In genomic region chr17:82477934-82478333, GRCh38 we compare ENCODE assay signal across 19 cellular contexts. TPM values are rescaled to one million over a fixed set of nuclear protein-coding genes. Genes with fewer than 3 reads are reported as not detected.
A peak's percentile ranks its signal among the peaks of the same experiment; 100 is the strongest.
DNase-seq lines count a peak whose midpoint lies in the region; ATAC-seq and TF ChIP-seq lines count a peak whose summit lies in the region.
"Had no signal": no experiment of that assay in that cellular context is flagged by ENCODE, and none has a peak within 500 bp of the region (broad histone marks: within the 10 kb centered on the region; RNA-seq: fewer than 3 reads in every experiment).

No MANE protein-coding gene starts in this region.

- H3K9me3 ChIP-seq in T-helper 17 cell (ENCODE audit: control insufficient read depth, low read length, poor library complexity, severe bottlenecking) (no peaks in the 10 kb centered on the region), osteoblast (ENCODE audit: low read depth, low read length) (no peaks in the 10 kb centered on the region), sigmoid colon (no peaks in the 10 kb centered on the region)
- H3K9me3 ChIP-seq: mucosa of descending colon, tibial artery had no signal

- TF ChIP-seq POLR2A in sigmoid colon (IDR thresholded peaks at IDR 0.05) = no peak

- H3K27ac ChIP-seq in osteoblast (ENCODE audit: low read depth, low read length) (no peak overlapping the region), sigmoid colon (no peak overlapping the region)
- H3K27ac ChIP-seq: epithelial cell of prostate, tibial artery had no signal

- no peak overlapping the region for H3K4me2 ChIP-seq in osteoblast (ENCODE audit: insufficient read depth, low read length)
- H3K4me2 ChIP-seq: smooth muscle cell had no signal

- H3K79me2 ChIP-seq in osteoblast (ENCODE audit: insufficient read depth, low read length) = no peaks in the 10 kb centered on the region

- TF ChIP-seq EP300 in sigmoid colon (IDR thresholded peaks at IDR 0.05) = no peak

- CTCF ChIA-PET in activated naive CD4-positive, alpha-beta T cell treated with anti-CD3 and anti-CD28 coated beads, Interleukin-2, amount 10 ng/mL, durations not matched to agents 7 days and 5 days (lab: Charles Lee) = interaction anchor here (1.5 kb wide), 1 partner anchor 76 kb away, joined by 3 read pairs; no protein-coding TSS in a partner anchor
- CTCF ChIA-PET in activated naive CD4-positive, alpha-beta T cell treated with anti-CD3 and anti-CD28 coated beads for 36 hours (lab: Charles Lee) = interaction anchor here (0.6 kb wide), 1 partner anchor 471 kb away, joined by 3 read pairs; no protein-coding TSS in a partner anchor

- no peaks in the 10 kb centered on the region for H3K27me3 Mint-ChIP-seq in activated naive CD4-positive, alpha-beta T cell treated with anti-CD3 and anti-CD28 coated beads, Interleukin-2, amount 10 ng/mL, durations not matched to agents 7 days and 5 days
- H3K27me3 Mint-ChIP-seq in activated naive CD4-positive, alpha-beta T cell treated with anti-CD3 and anti-CD28 coated beads for 36 hours (ENCODE audit: low read depth) = no peaks in the 10 kb centered on the region
- H3K27me3 Mint-ChIP-seq in T-helper 17 cell = no peaks in the 10 kb centered on the region

- H3K9me3 Mint-ChIP-seq in activated naive CD4-positive, alpha-beta T cell treated with anti-CD3 and anti-CD28 coated beads, Interleukin-2, amount 10 ng/mL, durations not matched to agents 7 days and 5 days = no peaks in the 10 kb centered on the region
- H3K9me3 Mint-ChIP-seq in activated naive CD4-positive, alpha-beta T cell treated with anti-CD3 and anti-CD28 coated beads for 36 hours = no peaks in the 10 kb centered on the region
- H3K9me3 Mint-ChIP-seq: CD14-positive monocyte, HFFc6 had no signal

- peak overlapping the region; percentile 39 for H3K27ac Mint-ChIP-seq in activated naive CD4-positive, alpha-beta T cell treated with anti-CD3 and anti-CD28 coated beads, Interleukin-2, amount 10 ng/mL, durations not matched to agents 7 days and 5 days
- no peak overlapping the region for H3K27ac Mint-ChIP-seq in activated naive CD4-positive, alpha-beta T cell treated with anti-CD3 and anti-CD28 coated beads for 36 hours
- peak overlapping the region; percentile 24 for H3K27ac Mint-ChIP-seq in T-helper 17 cell
- H3K27ac Mint-ChIP-seq: HFFc6 had no signal

- ATAC-seq in T-helper 17 cell = no peak
- ATAC-seq in Right ventricle myocardium inferior = no peak
- ATAC-seq: mucosa of descending colon; stimulated activated naive CD8-positive, alpha-beta T cell treated with anti-CD3 and anti-CD28 coated beads, Interleukin-15, Interleukin-2, amounts not matched to agents 100 U/mL and 50 U/mL, for 24 hours had no signal

- 84 to 93% methylated on average over 8 of the region's 8 CpGs for WGBS in sigmoid colon, 2 donors

- H3K4me3 ChIP-seq in osteoblast (ENCODE audit: insufficient read depth, low read length) (no peak overlapping the region), sigmoid colon (no peak overlapping the region)
- H3K4me3 ChIP-seq: mucosa of descending colon, smooth muscle cell, tibial artery had no signal

- H3K27me3 ChIP-seq in osteoblast (ENCODE audit: insufficient read depth, low read length) (no peaks in the 10 kb centered on the region), sigmoid colon (no peaks in the 10 kb centered on the region)
- H3K27me3 ChIP-seq: tibial artery had no signal

- peaks cover 2% of the 10 kb centered on the region for H4K20me1 ChIP-seq in osteoblast (ENCODE audit: insufficient read depth, low read length)

- intact Hi-C loops in activated naive CD4-positive, alpha-beta T cell treated with anti-CD3 and anti-CD28 coated beads for 36 hours (cut with micrococcal nuclease) = no loop called here
- intact Hi-C loops in sigmoid colon (cut with DNase I) = no loop called here
- intact Hi-C loops in Right ventricle myocardium inferior (cut with DNase I) = no loop called here

- H3K36me3 Mint-ChIP-seq in activated naive CD4-positive, alpha-beta T cell treated with anti-CD3 and anti-CD28 coated beads, Interleukin-2, amount 10 ng/mL, durations not matched to agents 7 days and 5 days = peaks cover 56% of the 10 kb centered on the region
- H3K36me3 Mint-ChIP-seq in activated naive CD4-positive, alpha-beta T cell treated with anti-CD3 and anti-CD28 coated beads for 36 hours (ENCODE audit: low read depth) = peaks cover 12% of the 10 kb centered on the region
- peaks cover 6% of the 10 kb centered on the region for H3K36me3 Mint-ChIP-seq in T-helper 17 cell (ENCODE audit: low read depth)

- peaks cover 16% of the 10 kb centered on the region for H3K36me3 ChIP-seq in osteoblast (ENCODE audit: insufficient read depth, low read length)
- H3K36me3 ChIP-seq in sigmoid colon = peaks cover 27 to 99% (median 44%) of the 10 kb centered on the region in 4 donors

- H3K4me1 ChIP-seq in osteoblast (ENCODE audit: insufficient read depth, low read length) = no peaks in the 10 kb centered on the region
- no peaks in the 10 kb centered on the region for H3K4me1 ChIP-seq in sigmoid colon
- H3K4me1 ChIP-seq: tibial artery had no signal

- no peak overlapping the region for H3K4me3 Mint-ChIP-seq in activated naive CD4-positive, alpha-beta T cell treated with anti-CD3 and anti-CD28 coated beads, Interleukin-2, amount 10 ng/mL, durations not matched to agents 7 days and 5 days
- H3K4me3 Mint-ChIP-seq in activated naive CD4-positive, alpha-beta T cell treated with anti-CD3 and anti-CD28 coated beads for 36 hours = no peak overlapping the region
- no peak overlapping the region for H3K4me3 Mint-ChIP-seq in T-helper 17 cell
- H3K4me3 Mint-ChIP-seq: CD14-positive monocyte, HFFc6 had no signal

- no peak for TF ChIP-seq CTCF in osteoblast (IDR thresholded peaks at IDR 0.05; ENCODE audit: extremely low read depth, low read depth, low read length)
- no peak for TF ChIP-seq CTCF in sigmoid colon (IDR thresholded peaks at IDR 0.05)

- peaks cover 27% of the 10 kb centered on the region for H3K4me1 Mint-ChIP-seq in activated naive CD4-positive, alpha-beta T cell treated with anti-CD3 and anti-CD28 coated beads, Interleukin-2, amount 10 ng/mL, durations not matched to agents 7 days and 5 days
- no peaks in the 10 kb centered on the region for H3K4me1 Mint-ChIP-seq in activated naive CD4-positive, alpha-beta T cell treated with anti-CD3 and anti-CD28 coated beads for 36 hours (ENCODE audit: low read depth)
- H3K4me1 Mint-ChIP-seq in T-helper 17 cell = peaks cover 2% of the 10 kb centered on the region

- no peak for DNase-seq in activated naive CD4-positive, alpha-beta T cell treated with anti-CD3 and anti-CD28 coated beads, Interleukin-2, amount 10 ng/mL, durations not matched to agents 7 days and 5 days
- DNase-seq in activated naive CD4-positive, alpha-beta T cell treated with anti-CD3 and anti-CD28 coated beads for 36 hours = no peak
- no peak for DNase-seq in T-helper 17 cell
- peak; percentile 29 for DNase-seq in osteoblast (ENCODE audit: insufficient read length, low spot score, missing footprints)
- DNase-seq in sigmoid colon = no peak
- DNase-seq in Right ventricle myocardium inferior (ENCODE audit: missing footprints) = no peak
- DNase-seq: activated CD4-positive, CD25-positive, alpha-beta regulatory T cell treated with anti-CD3 and anti-CD28 coated beads, Interleukin-2, amount 50 U/mL, for 72 hours; activated effector memory CD4-positive, alpha-beta T cell treated with anti-CD3 and anti-CD28 coated beads, Interleukin-2, amount 50 U/mL, for 16 hours; caudate nucleus; DMS 273 treated with DMSO at 0.1 percent for 48 hours; HFFc6; mucosa of descending colon; NCI-H510A treated with DMSO at 0.1 percent for 48 hours; stimulated activated CD4-positive, alpha-beta T cell treated with anti-CD3 and anti-CD28 coated beads, Interleukin-2, amount 100 ng/mL, for 48 hours; stimulated activated naive CD8-positive, alpha-beta T cell treated with anti-CD3 and anti-CD28 coated beads, Interleukin-15, Interleukin-2, amounts not matched to agents 100 U/mL and 50 U/mL, for 24 hours; tibial artery had no signal

- H2AFZ ChIP-seq in osteoblast (ENCODE audit: low read length) = no peak overlapping the region

RNA-seq across cellular contexts. Expression of gene NARF, which starts 19.4 kb away (rescaled TPM):
- total RNA-seq in activated naive CD4-positive, alpha-beta T cell treated with anti-CD3 and anti-CD28 coated beads for 36 hours = 10 to 100 TPM; 64.2 to 69.3 TPM
- 10 to 100 TPM; 86.2 to 94.4 TPM for total RNA-seq in T-helper 17 cell
- total RNA-seq in osteoblast = 34.4 and 36.8 TPM in 2 replicates
- total RNA-seq in sigmoid colon = 10 to 100 TPM; 34.6 to 50.4 (median 43.8) TPM
- polyA plus RNA-seq in sigmoid colon = 10 to 100 TPM; 29.4 to 65.8 (median 38.6) TPM
- 72.7 TPM for total RNA-seq in Right ventricle myocardium inferior

RNA-seq across cellular contexts. Expression of gene CYBC1, which starts 27.4 kb away (rescaled TPM):
- 100 to 1,000 TPM; 292 to 294 TPM for total RNA-seq in activated naive CD4-positive, alpha-beta T cell treated with anti-CD3 and anti-CD28 coated beads for 36 hours
- total RNA-seq in T-helper 17 cell (100 to 1,000 TPM; 110 to 121 TPM), osteoblast (72.4 and 75.1 TPM in 2 replicates), sigmoid colon (10 to 100 TPM; 22.8 to 76.6 (median 46.7) TPM), Right ventricle myocardium inferior (29.4 TPM)
- polyA plus RNA-seq in sigmoid colon = 100 to 1,000 TPM in 1 of 3 donors, 10 to 100 TPM in 2; 25.8 to 116 (median 32.1) TPM

RNA-seq across cellular contexts. Expression of gene FOXK2, which starts 41.6 kb away (rescaled TPM):
- 10 to 100 TPM; 48.8 to 51.4 TPM for total RNA-seq in activated naive CD4-positive, alpha-beta T cell treated with anti-CD3 and anti-CD28 coated beads for 36 hours
- total RNA-seq in T-helper 17 cell (10 to 100 TPM; 41.5 to 42.7 TPM), osteoblast (26.8 and 29.3 TPM in 2 replicates), sigmoid colon (10 to 100 TPM; 29.3 to 56.8 (median 40.5) TPM), Right ventricle myocardium inferior (39.4 TPM)
- 10 to 100 TPM; 10.2 to 26.2 (median 11.6) TPM for polyA plus RNA-seq in sigmoid colon

RNA-seq across cellular contexts. Expression of gene OGFOD3, which starts 59.5 kb away (rescaled TPM):
- total RNA-seq in activated naive CD4-positive, alpha-beta T cell treated with anti-CD3 and anti-CD28 coated beads for 36 hours = 10 to 100 TPM; 31.1 to 32.9 TPM
- total RNA-seq in T-helper 17 cell (10 to 100 TPM; 15.8 to 16.5 TPM), osteoblast (25.3 and 27.4 TPM in 2 replicates), sigmoid colon (10 to 100 TPM; 14.1 to 28.2 (median 22.1) TPM), Right ventricle myocardium inferior (23.5 TPM)
- polyA plus RNA-seq in sigmoid colon = 10 to 100 TPM in 1 of 3 donors, 1 to 10 TPM in 2; 6.0 to 23.4 (median 6.9) TPM

RNA-seq across cellular contexts. Expression of gene HEXD, which starts 59.8 kb away (rescaled TPM):
- total RNA-seq in activated naive CD4-positive, alpha-beta T cell treated with anti-CD3 and anti-CD28 coated beads for 36 hours = 10 to 100 TPM; 22.4 to 26.3 TPM
- 10 to 100 TPM; 32.2 to 33.4 TPM for total RNA-seq in T-helper 17 cell
- total RNA-seq in osteoblast = 13.0 and 20.3 TPM in 2 replicates
- total RNA-seq in sigmoid colon = 10 to 100 TPM; 15.8 to 42.9 (median 24.0) TPM
- polyA plus RNA-seq in sigmoid colon = 10 to 100 TPM in 2 of 3 donors, 1 to 10 TPM in 1; 9.5 to 46.2 (median 16.2) TPM
- 14.4 TPM for total RNA-seq in Right ventricle myocardium inferior
